In genomic region chr10:63713191-63714144, GRCh38 we compare ENCODE assay signal across 1 cellular context.
A peak's percentile ranks its signal among the peaks of the same experiment; 100 is the strongest.
TF ChIP-seq lines count a peak whose summit lies in the region.

No MANE protein-coding gene starts in this region.

TF ChIP-seq in WTC11, 78 proteins besides CTCF, POLR2A, EP300 and RAD21 (continued from another document):
- TF ChIP-seq ZNF281 (CRISPR knock-in tag; IDR thresholded peaks at IDR 0.05), result peak; percentile 89
- peak; percentile 78 for TF ChIP-seq FOXK1 (CRISPR knock-in tag; IDR thresholded peaks at IDR 0.05)
- TF ChIP-seq CREM (CRISPR knock-in tag; IDR thresholded peaks at IDR 0.05), result 0 out of 2 replicates have a peak, but pooled peaks have one; percentile 60
- no peak for TF ChIP-seq ARID4B (CRISPR knock-in tag; IDR thresholded peaks at IDR 0.05; ENCODE audit: borderline replicate concordance)
